ENCODE assay signal across 10 cellular contexts in genomic region chr17:74842146-74842598, GRCh38. TPM values are rescaled to one million over a fixed set of nuclear protein-coding genes. Genes with fewer than 3 reads are reported as not detected.
A peak's percentile ranks its signal among the peaks of the same experiment; 100 is the strongest.
DNase-seq lines count a peak whose midpoint lies in the region; ATAC-seq, FAIRE-seq and TF ChIP-seq lines count a peak whose summit lies in the region.
"Had no signal": no experiment of that assay in that cellular context is flagged by ENCODE, and none has a peak within 500 bp of the region (broad histone marks: within the 10 kb centered on the region; RNA-seq: fewer than 3 reads in every experiment).

No MANE protein-coding gene starts in this region.

- H3K4me1 Mint-ChIP-seq in activated T-cell treated with anti-CD3 and anti-CD28 coated beads, Interleukin-2, amount 50 U/mL, for 72 hours (ENCODE audit: low read depth) = peaks cover 22% of the 10 kb centered on the region
- peaks cover 18% of the 10 kb centered on the region for H3K4me1 Mint-ChIP-seq in activated T-cell treated with anti-CD3 and anti-CD28 coated beads, Interleukin-2, amount 50 U/mL, for 24 hours (ENCODE audit: low read depth)

- no peaks in the 10 kb centered on the region for H3K9me1 ChIP-seq in keratinocyte (ENCODE audit: control insufficient read depth, extremely low read depth, insufficient read depth, low read length)

- H3K4me1 ChIP-seq in adipocyte (ENCODE audit: control insufficient read depth, insufficient read depth, low read length) (peaks cover 16% of the 10 kb centered on the region), keratinocyte (ENCODE audit: control insufficient read depth, extremely low read depth, insufficient read depth, low read length) (peaks cover 7% of the 10 kb centered on the region), thoracic aorta (ENCODE audit: control insufficient read depth in 1 of 2, low read depth in 2 of 2) (peaks cover 0 to 25% of the 10 kb centered on the region in 2 donors)

- H3K27me3 Mint-ChIP-seq in activated T-cell treated with anti-CD3 and anti-CD28 coated beads, Interleukin-2, amount 50 U/mL, for 72 hours (ENCODE audit: low read depth) = peaks cover 17% of the 10 kb centered on the region
- H3K27me3 Mint-ChIP-seq in activated T-cell treated with anti-CD3 and anti-CD28 coated beads, Interleukin-2, amount 50 U/mL, for 24 hours = peaks cover 23% of the 10 kb centered on the region

- no peak overlapping the region for H3K27ac ChIP-seq in keratinocyte (ENCODE audit: control insufficient read depth, insufficient read depth, low read length)
- H3K27ac ChIP-seq in thoracic aorta = no peak overlapping the region

- H3K36me3 Mint-ChIP-seq in activated T-cell treated with anti-CD3 and anti-CD28 coated beads, Interleukin-2, amount 50 U/mL, for 72 hours (ENCODE audit: insufficient read depth in 2 of 2) = no peaks in the 10 kb centered on the region
- peaks cover 15% of the 10 kb centered on the region for H3K36me3 Mint-ChIP-seq in activated T-cell treated with anti-CD3 and anti-CD28 coated beads, Interleukin-2, amount 50 U/mL, for 24 hours (ENCODE audit: low read depth)

- H2AFZ ChIP-seq in keratinocyte (ENCODE audit: control insufficient read depth, low read length) = no peak overlapping the region

- H3K4me2 ChIP-seq in keratinocyte (ENCODE audit: control insufficient read depth, extremely low read depth, insufficient read depth, low read depth, low read length) = peak overlapping the region; percentile 66

- FAIRE-seq in keratinocyte (lab: Jason Lieb, UNC) = peak; percentile 52

- H3K4me3 ChIP-seq in adipocyte (ENCODE audit: low read length) = peak overlapping the region; percentile 66
- H3K4me3 ChIP-seq in keratinocyte (ENCODE audit: control insufficient read depth in 2 of 3, extremely low read depth in 1 of 3, insufficient read depth in 2 of 3, low read depth in 1 of 3, low read length in 3 of 3) = no peak overlapping the region
- peak overlapping the region; percentile 69 for H3K4me3 ChIP-seq in thoracic aorta

- H3K27ac Mint-ChIP-seq in activated T-cell treated with anti-CD3 and anti-CD28 coated beads, Interleukin-2, amount 50 U/mL, for 72 hours = no peak overlapping the region
- no peak overlapping the region for H3K27ac Mint-ChIP-seq in activated T-cell treated with anti-CD3 and anti-CD28 coated beads, Interleukin-2, amount 50 U/mL, for 24 hours

- no peaks in the 10 kb centered on the region for H3K9me3 Mint-ChIP-seq in activated T-cell treated with anti-CD3 and anti-CD28 coated beads, Interleukin-2, amount 50 U/mL, for 72 hours
- no peaks in the 10 kb centered on the region for H3K9me3 Mint-ChIP-seq in activated T-cell treated with anti-CD3 and anti-CD28 coated beads, Interleukin-2, amount 50 U/mL, for 24 hours

- H3K79me2 ChIP-seq in keratinocyte (ENCODE audit: control insufficient read depth, insufficient read depth, low read length) = no peaks in the 10 kb centered on the region

- TF ChIP-seq CTCF in keratinocyte (optimal IDR thresholded peaks at IDR 0.05 in 1 of 3, IDR thresholded peaks at IDR 0.05 in 1 of 3, conservative IDR thresholded peaks at IDR 0.05 in 1 of 3; ENCODE audit: extremely low read depth in 1 of 3, insufficient read depth in 2 of 3, low read length in 3 of 3) = no peak
- no peak for TF ChIP-seq CTCF in thoracic aorta (IDR thresholded peaks at IDR 0.05)

- DNase-seq in activated T-cell treated with anti-CD3 and anti-CD28 coated beads, Interleukin-2, amount 50 U/mL, for 72 hours = no peak
- no peak for DNase-seq in activated T-cell treated with anti-CD3 and anti-CD28 coated beads, Interleukin-2, amount 50 U/mL, for 24 hours
- DNase-seq in adipocyte (ENCODE audit: low read depth) (no peak), keratinocyte (ENCODE audit: low read depth, low spot score) (no peak), thoracic aorta (ENCODE audit: low spot score) (no peak), middle frontal gyrus (ENCODE audit: extremely low spot score, low spot score) (no peak), occipital lobe (lab: John Stamatoyannopoulos, UW) (no peak)
- DNase-seq: stimulated activated CD4-positive, alpha-beta T cell treated with anti-CD3 and anti-CD28 coated beads, Interleukin-12 subunit alpha, Interleukin-12 subunit beta, amount 100 ng/mL, for 4 hours had no signal

- H3K27me3 ChIP-seq in adipocyte (replicated peaks; ENCODE audit: control insufficient read depth, insufficient read depth, low read length) (peaks cover 4% of the 10 kb centered on the region), keratinocyte (ENCODE audit: control insufficient read depth, extremely low read depth, insufficient read depth, low read length) (peaks cover 30% of the 10 kb centered on the region), thoracic aorta (replicated peaks; ENCODE audit: insufficient read depth) (no peaks in the 10 kb centered on the region)

- dilution Hi-C loops in keratinocyte (cut with MboI; ENCODE audit: extremely low pct_ligation_motif_present, low sequenced_read_pairs) = no loop called here

- H4K20me1 ChIP-seq in keratinocyte (ENCODE audit: control insufficient read depth, extremely low read depth, insufficient read depth, low read length) = no peaks in the 10 kb centered on the region

- no peak for ATAC-seq in activated T-cell treated with anti-CD3 and anti-CD28 coated beads, Interleukin-2, amount 50 U/mL, for 72 hours (replicated peaks in 1 of 2)
- ATAC-seq in thoracic aorta (ENCODE audit: insufficient number of reproducible peaks, low FRiP score, low read depth) (no peak), HG03095 (IDR thresholded peaks at IDR 0.05; ENCODE audit: unreplicated experiment) (no peak)

- no peaks in the 10 kb centered on the region for H3K9me3 ChIP-seq in adipocyte (ENCODE audit: control insufficient read depth, low read length)
- no peaks in the 10 kb centered on the region for H3K9me3 ChIP-seq in keratinocyte (ENCODE audit: control insufficient read depth, low read depth, low read length)
- no peaks in the 10 kb centered on the region for H3K9me3 ChIP-seq in thoracic aorta

- peak overlapping the region; percentile 32 for H3K4me3 Mint-ChIP-seq in activated T-cell treated with anti-CD3 and anti-CD28 coated beads, Interleukin-2, amount 50 U/mL, for 72 hours
- no peak overlapping the region for H3K4me3 Mint-ChIP-seq in activated T-cell treated with anti-CD3 and anti-CD28 coated beads, Interleukin-2, amount 50 U/mL, for 24 hours

- H3K36me3 ChIP-seq in adipocyte (ENCODE audit: control insufficient read depth, insufficient read depth, low read length, severe bottlenecking) (peaks cover 3% of the 10 kb centered on the region), keratinocyte (ENCODE audit: control insufficient read depth in 2 of 2, extremely low read depth in 1 of 2, insufficient read depth in 2 of 2, low read length in 2 of 2) (no peaks in the 10 kb centered on the region), thoracic aorta (no peaks in the 10 kb centered on the region)

- H3K9ac ChIP-seq in adipocyte (ENCODE audit: low read length) (peak overlapping the region; percentile 72), keratinocyte (ENCODE audit: control insufficient read depth, extremely low read depth, insufficient read depth, low read length) (no peak overlapping the region)

RNA-seq across cellular contexts. Expression of gene GRIN2C, which starts 17.5 kb away (rescaled TPM):
- total RNA-seq in activated T-cell treated with anti-CD3 and anti-CD28 coated beads, Interleukin-2, amount 50 U/mL, for 72 hours = under 1 TPM; 0.14 to 0.37 TPM
- polyA plus RNA-seq in keratinocyte = not detected in 3 replicates
- not detected for polyA plus RNA-seq in keratinocyte (2011; ENCODE audit: low read depth)
- polyA plus RNA-seq in keratinocyte (2011; cell fraction: cytosol; rRNA removed) = not detected in 2 replicates
- polyA plus RNA-seq in keratinocyte (2011; cell fraction: nucleus; rRNA removed) = 0.01 and 0.20 TPM in 2 replicates
- polyA plus RNA-seq in keratinocyte (2012; ENCODE audit: low replicate concordance) = 0.06 and 0.10 TPM in 2 replicates
- polyA minus RNA-seq in keratinocyte = not detected in 3 replicates
- polyA minus RNA-seq in keratinocyte (2011; cell fraction: cytosol; rRNA and poly(A)+ RNA removed) = not detected
- polyA minus RNA-seq in keratinocyte (2011; cell fraction: nucleus; rRNA and poly(A)+ RNA removed) = not detected in 2 replicates
- total RNA-seq in thoracic aorta = 1 to 10 TPM in 1 of 2 donors, under 1 TPM in 1; 0.42 to 1.4 TPM
- 0.47 TPM for total RNA-seq in occipital lobe
- total RNA-seq: NCI-H460 had no signal

RNA-seq across cellular contexts. Expression of gene FDXR, which starts 30.6 kb away (rescaled TPM):
- 10 to 100 TPM; 44.3 to 79.7 TPM for total RNA-seq in activated T-cell treated with anti-CD3 and anti-CD28 coated beads, Interleukin-2, amount 50 U/mL, for 72 hours
- polyA plus RNA-seq in keratinocyte = 9.3 to 18.8 TPM (median 12.0 TPM) in 3 replicates
- 17.6 TPM for polyA plus RNA-seq in keratinocyte (2011; ENCODE audit: low read depth)
- polyA plus RNA-seq in keratinocyte (2011; cell fraction: cytosol; rRNA removed) = 3.8 and 13.2 TPM in 2 replicates
- polyA plus RNA-seq in keratinocyte (2011; cell fraction: nucleus; rRNA removed) = 12.1 and 12.4 TPM in 2 replicates
- polyA plus RNA-seq in keratinocyte (2012; ENCODE audit: low replicate concordance) = 15.4 and 16.0 TPM in 2 replicates
- 4.9 to 11.0 TPM (median 5.5 TPM) in 3 replicates for polyA minus RNA-seq in keratinocyte
- polyA minus RNA-seq in keratinocyte (2011; cell fraction: cytosol; rRNA and poly(A)+ RNA removed) = 23.6 TPM
- 9.8 and 10.6 TPM in 2 replicates for polyA minus RNA-seq in keratinocyte (2011; cell fraction: nucleus; rRNA and poly(A)+ RNA removed)
- total RNA-seq in thoracic aorta (1 to 10 TPM; 4.4 to 9.7 TPM), occipital lobe (3.1 TPM)

RNA-seq across cellular contexts. Expression of gene FADS6, which starts 51.3 kb away (rescaled TPM):
- total RNA-seq in activated T-cell treated with anti-CD3 and anti-CD28 coated beads, Interleukin-2, amount 50 U/mL, for 72 hours = not detected
- 0.07 to 0.57 TPM in 2 of 3 replicates, not detected in the other for polyA plus RNA-seq in keratinocyte
- polyA plus RNA-seq in keratinocyte (2011; ENCODE audit: low read depth) = 0.30 TPM
- not detected in 2 replicates for polyA plus RNA-seq in keratinocyte (2011; cell fraction: cytosol; rRNA removed)
- polyA plus RNA-seq in keratinocyte (2011; cell fraction: nucleus; rRNA removed) = 0.29 TPM in 1 of 2 replicates, not detected in the other
- polyA plus RNA-seq in keratinocyte (2012; ENCODE audit: low replicate concordance) = 0.97 TPM in 1 of 2 replicates, not detected in the other
- polyA minus RNA-seq in keratinocyte = 0.29 to 0.43 TPM in 2 of 3 replicates, not detected in the other
- not detected for polyA minus RNA-seq in keratinocyte (2011; cell fraction: cytosol; rRNA and poly(A)+ RNA removed)
- polyA minus RNA-seq in keratinocyte (2011; cell fraction: nucleus; rRNA and poly(A)+ RNA removed) = 0.32 TPM in 1 of 2 replicates, not detected in the other
- total RNA-seq in thoracic aorta (not detected), occipital lobe (0.16 TPM)
- total RNA-seq: NCI-H460 had no signal

Comparison
In these comparisons a context has a peak if more than half of its experiments do, and no peak if none do; other contexts are left out.
1. H3K4me3 ChIP-seq: peak in adipocyte (single experiment) and thoracic aorta (single experiment); none in keratinocyte (0 of 3).
2. RNA of gene FDXR, which starts 30.6 kb away (total RNA-seq): 44.3 to 79.7 TPM in activated T-cell treated with anti-CD3 and anti-CD28 coated beads, Interleukin-2, amount 50 U/mL, for 72 hours; 4.4 to 9.7 TPM in thoracic aorta and 3.1 TPM in occipital lobe (single experiment); every median in the first group is over 4 times any median in the second.